ENCODE assay signal across 19 cellular contexts in genomic region chr19:41910240-41910991, GRCh38. TPM values are rescaled to one million over a fixed set of nuclear protein-coding genes. Genes with fewer than 3 reads are reported as not detected.
A peak's percentile ranks its signal among the peaks of the same experiment; 100 is the strongest.
DNase-seq lines count a peak whose midpoint lies in the region; ATAC-seq and TF ChIP-seq lines count a peak whose summit lies in the region.
"Had no signal": no experiment of that assay in that cellular context is flagged by ENCODE, and none has a peak within 500 bp of the region (broad histone marks: within the 10 kb centered on the region; RNA-seq: fewer than 3 reads in every experiment).

No MANE protein-coding gene starts in this region.

- BruUV-seq in OCI-LY7 (replicated peaks; lab: Mats Ljungman, UMichigan), result TSS peak; percentile 47

- H3K27ac Mint-ChIP-seq in activated naive CD4-positive, alpha-beta T cell treated with anti-CD3 and anti-CD28 coated beads, Interleukin-2, amount 50 U/mL, for 24 hours, result peak overlapping the region; percentile 8
- no peak overlapping the region for H3K27ac Mint-ChIP-seq in chondrocyte (ENCODE audit: unreplicated experiment)
- H3K27ac Mint-ChIP-seq in stimulated activated effector memory CD8-positive, alpha-beta T cell treated with anti-CD3 and anti-CD28 coated beads, Interleukin-12 subunit alpha, Interleukin-12 subunit beta, amount 100 ng/mL, for 72 hours, result peak overlapping the region; percentile 82

- H3K9me3 Mint-ChIP-seq in activated naive CD4-positive, alpha-beta T cell treated with anti-CD3 and anti-CD28 coated beads, Interleukin-2, amount 50 U/mL, for 24 hours, result no peaks in the 10 kb centered on the region
- H3K9me3 Mint-ChIP-seq in chondrocyte (ENCODE audit: low read depth), result no peaks in the 10 kb centered on the region
- H3K9me3 Mint-ChIP-seq in stimulated activated effector memory CD8-positive, alpha-beta T cell treated with anti-CD3 and anti-CD28 coated beads, Interleukin-12 subunit alpha, Interleukin-12 subunit beta, amount 100 ng/mL, for 72 hours, result no peaks in the 10 kb centered on the region

- H3K36me3 ChIP-seq in OCI-LY7 (ENCODE audit: insufficient read depth, low read length), result peaks cover 21% of the 10 kb centered on the region

- CTCF ChIA-PET in OCI-LY7 (lab: Charles Lee; ENCODE audit: unreplicated experiment), result no interaction called here

- no peak for TF ChIP-seq CTCF in OCI-LY7 (conservative IDR thresholded peaks at IDR 0.05; ENCODE audit: low read length)
- TF ChIP-seq CTCF in chondrocyte (IDR thresholded peaks at IDR 0.05), result no peak

- no peak overlapping the region for H3K4me3 ChIP-seq in OCI-LY7 (ENCODE audit: low read depth, low read length, poor library complexity, severe bottlenecking)
- H3K4me3 ChIP-seq: adrenal gland, PC-9, psoas muscle, SK-N-MC had no signal

- H3K4me1 Mint-ChIP-seq in activated naive CD4-positive, alpha-beta T cell treated with anti-CD3 and anti-CD28 coated beads, Interleukin-2, amount 50 U/mL, for 24 hours, result peaks cover 43% of the 10 kb centered on the region
- peaks cover 2% of the 10 kb centered on the region for H3K4me1 Mint-ChIP-seq in chondrocyte (ENCODE audit: low read depth)
- peaks cover 53% of the 10 kb centered on the region for H3K4me1 Mint-ChIP-seq in stimulated activated effector memory CD8-positive, alpha-beta T cell treated with anti-CD3 and anti-CD28 coated beads, Interleukin-12 subunit alpha, Interleukin-12 subunit beta, amount 100 ng/mL, for 72 hours

- no peaks in the 10 kb centered on the region for H3K79me2 ChIP-seq in OCI-LY7 (ENCODE audit: insufficient read depth, low read depth, low read length)

- H3K36me3 Mint-ChIP-seq in activated naive CD4-positive, alpha-beta T cell treated with anti-CD3 and anti-CD28 coated beads, Interleukin-2, amount 50 U/mL, for 24 hours, result peaks cover 5% of the 10 kb centered on the region
- peaks cover 14% of the 10 kb centered on the region for H3K36me3 Mint-ChIP-seq in chondrocyte (ENCODE audit: low read depth)
- peaks cover 71% of the 10 kb centered on the region for H3K36me3 Mint-ChIP-seq in stimulated activated effector memory CD8-positive, alpha-beta T cell treated with anti-CD3 and anti-CD28 coated beads, Interleukin-12 subunit alpha, Interleukin-12 subunit beta, amount 100 ng/mL, for 72 hours

- no peak overlapping the region for H3K4me2 ChIP-seq in OCI-LY7 (ENCODE audit: low read length)
- H3K4me2 ChIP-seq: PC-9 had no signal

- intact Hi-C loops in OCI-LY7 (cut with micrococcal nuclease; ENCODE audit: unreplicated experiment), result no loop called here

- no peak overlapping the region for H3K4me3 Mint-ChIP-seq in activated naive CD4-positive, alpha-beta T cell treated with anti-CD3 and anti-CD28 coated beads, Interleukin-2, amount 50 U/mL, for 24 hours
- H3K4me3 Mint-ChIP-seq in chondrocyte (ENCODE audit: unreplicated experiment), result no peak overlapping the region
- H3K4me3 Mint-ChIP-seq in stimulated activated effector memory CD8-positive, alpha-beta T cell treated with anti-CD3 and anti-CD28 coated beads, Interleukin-12 subunit alpha, Interleukin-12 subunit beta, amount 100 ng/mL, for 72 hours, result no peak overlapping the region

- no peaks in the 10 kb centered on the region for H3K27me3 Mint-ChIP-seq in activated naive CD4-positive, alpha-beta T cell treated with anti-CD3 and anti-CD28 coated beads, Interleukin-2, amount 50 U/mL, for 24 hours
- peaks cover 31% of the 10 kb centered on the region for H3K27me3 Mint-ChIP-seq in chondrocyte (ENCODE audit: low read depth)

- POLR2A ChIA-PET in OCI-LY7 (lab: Charles Lee), result no interaction called here

- no peak for DNase-seq in activated naive CD4-positive, alpha-beta T cell treated with anti-CD3 and anti-CD28 coated beads, Interleukin-2, amount 50 U/mL, for 16 hours
- DNase-seq in OCI-LY7 (ENCODE audit: low spot score) (no peak), chondrocyte (ENCODE audit: low spot score) (peak; percentile 85), NCI-H524 (lab: John Stamatoyannopoulos, UW) (no peak), NCI-H1417 (lab: John Stamatoyannopoulos, UW) (no peak)
- no peak for DNase-seq in stimulated activated effector memory CD8-positive, alpha-beta T cell treated with anti-CD3 and anti-CD28 coated beads, Interleukin-12 subunit alpha, Interleukin-12 subunit beta, amount 100 ng/mL, for 72 hours (ENCODE audit: low spot score in 2 of 2)
- no peak for DNase-seq in stimulated activated CD4-positive, alpha-beta T cell treated with anti-CD3 and anti-CD28 coated beads, Interleukin-4, amount 100 ng/mL, for 4 hours
- DNase-seq: activated CD8-positive, alpha-beta memory T cell treated with anti-CD3 and anti-CD28 coated beads, Interleukin-2, amount 50 U/mL, for 48 hours; adrenal gland; DMS79; NCI-H510A treated with DMSO at 0.1 percent for 48 hours; PC-9; psoas muscle had no signal

- H3K9me3 ChIP-seq in OCI-LY7 (ENCODE audit: low read length), result no peaks in the 10 kb centered on the region
- H3K9me3 ChIP-seq: adrenal gland, psoas muscle had no signal

- H3K9me2 ChIP-seq in OCI-LY7 (ENCODE audit: insufficient read depth, low read length), result no peaks in the 10 kb centered on the region

- H3K27ac ChIP-seq in OCI-LY7 (ENCODE audit: low read depth, low read length, poor library complexity, severe bottlenecking), result no peak overlapping the region
- H3K27ac ChIP-seq: adrenal gland, PC-9, psoas muscle, SK-N-MC, VCaP had no signal

- ATAC-seq in stimulated activated effector memory CD8-positive, alpha-beta T cell treated with anti-CD3 and anti-CD28 coated beads, Interleukin-12 subunit alpha, Interleukin-12 subunit beta, amount 100 ng/mL, for 72 hours, result peak; percentile 6
- ATAC-seq: psoas muscle had no signal

- no peaks in the 10 kb centered on the region for H4K20me1 ChIP-seq in OCI-LY7 (ENCODE audit: insufficient read depth, low read length)

- no peak overlapping the region for H2AFZ ChIP-seq in OCI-LY7 (ENCODE audit: low read length)
- H2AFZ ChIP-seq: PC-9 had no signal

- peaks cover 13% of the 10 kb centered on the region for H3K4me1 ChIP-seq in OCI-LY7 (ENCODE audit: insufficient read depth, low read length, poor library complexity, severe bottlenecking)
- H3K4me1 ChIP-seq: adrenal gland, psoas muscle had no signal

RNA-seq across cellular contexts. Expression of gene ERFL, which starts 17.8 kb away (rescaled TPM):
- 1.6 and 1.9 TPM in 2 replicates for total RNA-seq in OCI-LY7 (2014; rRNA removed; shearing (Covaris generic))
- 5.9 and 6.8 TPM in 2 replicates for total RNA-seq in OCI-LY7 (2022)
- 0.27 to 0.44 TPM (median 0.35 TPM) in 3 replicates for total RNA-seq in chondrocyte
- total RNA-seq: adrenal gland, frontal cortex, LHCN-M2, liver, psoas muscle had no signal

RNA-seq across cellular contexts. Expression of gene ARHGEF1, which starts 27.4 kb away (rescaled TPM):
- 74.9 and 96.9 TPM in 2 replicates for total RNA-seq in OCI-LY7 (2014; rRNA removed; shearing (Covaris generic))
- total RNA-seq in OCI-LY7 (2022) (297 and 318 TPM in 2 replicates), chondrocyte (70.5 to 105 TPM (median 73.2 TPM) in 3 replicates)

RNA-seq across cellular contexts. Expression of gene CD79A, which starts 33.3 kb away (rescaled TPM):
- total RNA-seq in OCI-LY7 (2014; rRNA removed; shearing (Covaris generic)), result 848 and 1,195 TPM in 2 replicates
- total RNA-seq in OCI-LY7 (2022) (896 and 1,094 TPM in 2 replicates), chondrocyte (0.36 TPM in 1 of 3 replicates, not detected in the others)
- total RNA-seq: frontal cortex had no signal

RNA-seq across cellular contexts. Expression of gene RABAC1, which starts 48.7 kb away (rescaled TPM):
- 161 and 171 TPM in 2 replicates for total RNA-seq in OCI-LY7 (2014; rRNA removed; shearing (Covaris generic))
- total RNA-seq in OCI-LY7 (2022) (167 and 191 TPM in 2 replicates), chondrocyte (282 to 302 TPM (median 295 TPM) in 3 replicates)

RNA-seq across cellular contexts. Expression of gene RPS19, which starts 50.4 kb away (rescaled TPM):
- 4,018 and 4,414 TPM in 2 replicates for total RNA-seq in OCI-LY7 (2014; rRNA removed; shearing (Covaris generic))
- total RNA-seq in OCI-LY7 (2022), result 3,803 and 3,902 TPM in 2 replicates
- total RNA-seq in chondrocyte, result 1,424 to 1,797 TPM (median 1,457 TPM) in 3 replicates

Comparison
In these comparisons a context has a peak if more than half of its experiments do, and no peak if none do; other contexts are left out.
1. RNA of gene CD79A, which starts 33.3 kb away (total RNA-seq): 848 to 1,195 TPM in OCI-LY7; 0.36 TPM in chondrocyte; every median in the first group is over 100 times any median in the second.